In the genomic region with DNA sequence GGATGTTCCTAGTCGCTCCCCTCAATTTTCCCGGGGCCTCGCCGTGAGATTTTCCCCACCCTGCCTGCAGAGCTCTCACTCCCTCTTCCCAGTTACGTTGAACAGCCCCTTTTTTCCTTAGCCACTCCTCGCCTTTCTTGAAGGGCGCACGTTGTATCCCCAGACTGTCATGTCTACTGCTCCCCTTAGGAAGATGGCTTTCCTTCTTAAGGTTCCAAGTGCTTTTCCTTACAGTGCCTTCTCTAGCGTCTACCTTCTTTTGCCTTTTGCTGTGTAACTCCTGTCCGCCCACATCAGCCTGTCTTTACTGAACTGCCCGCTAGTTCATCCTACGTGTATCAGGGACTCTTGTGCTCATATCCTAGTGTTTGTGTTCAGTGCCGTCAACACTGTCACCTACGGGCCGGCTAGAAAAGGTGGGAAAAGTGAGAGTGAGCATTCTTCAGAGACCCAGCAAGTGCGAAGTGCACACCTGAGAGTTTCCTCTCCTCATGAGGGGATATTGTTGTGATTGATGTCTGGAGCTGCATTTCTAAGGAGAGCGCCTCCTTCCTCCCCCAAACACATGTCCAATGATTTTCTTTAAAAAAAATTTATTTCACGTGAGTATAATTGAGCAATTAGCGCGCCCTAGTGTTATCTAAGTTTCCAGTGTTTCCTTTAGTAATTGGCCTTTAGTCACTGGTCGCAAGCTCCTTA, we compare ENCODE assay signal across 8 cellular contexts. TPM values are rescaled to one million over a fixed set of nuclear protein-coding genes. Genes with fewer than 3 reads are reported as not detected.
DNase-seq lines count a peak whose midpoint lies in the region; ATAC-seq, FAIRE-seq and TF ChIP-seq lines count a peak whose summit lies in the region.

No MANE protein-coding gene starts in this region.

- POLR2A ChIA-PET in K562 (lab: Yijun Ruan, JAX): interaction anchor here (0.6 to 4.0 kb wide), 13 partner anchors 8 to 533 kb away, joined by 3 to 21 read pairs (median 4); a partner anchor contains a TSS

- TF ChIP-seq POLR2A in K562 (conservative IDR thresholded peaks at IDR 0.05): no peak

- CTCF ChIA-PET in K562 (lab: Yijun Ruan, JAX; ENCODE audit: low intra/inter-chr PET ratio): interaction anchor here (1.2 kb wide), 1 partner anchor 166 kb away, joined by 3 read pairs; a partner anchor contains a TSS

- H4K20me1 ChIP-seq in K562 (replicated peaks; ENCODE audit: control insufficient read depth, insufficient read depth, low read length): no peaks in the 10 kb centered on the region

- peak; percentile 36 to 49 (median 49); a peak in 5 of 6 replicates for TF ChIP-seq CTCF in K562 (IDR thresholded peaks at IDR 0.05 in 2 of 3, conservative IDR thresholded peaks at IDR 0.05 in 1 of 3; ENCODE audit: insufficient read depth in 2 of 3, low read depth in 1 of 3, low read length in 3 of 3)

- H3K9me1 ChIP-seq in K562 (ENCODE audit: control insufficient read depth, insufficient read depth, low read length): no peaks in the 10 kb centered on the region

- intact Hi-C loops in K562 (cut with micrococcal nuclease): loop anchor here (1.0 to 5.0 kb wide), 4 partner anchors 19 to 166 kb away; a partner anchor contains a TSS

- H3K27ac ChIP-seq in SJCRH30 (peak overlapping the region; percentile 48), K562 (ENCODE audit: extremely low read depth, low read depth, low read length) (peak overlapping the region; percentile 71)

- H3K4me3 ChIP-seq in SJCRH30 (peak overlapping the region; percentile 73), K562 (peak overlapping the region; percentile 71), iPS-15b (ENCODE audit: low read depth, low read length) (peak overlapping the region; percentile 94), skeletal muscle satellite cell (ENCODE audit: low read length) (peak overlapping the region; percentile 82)

- ATAC-seq in K562 (peak; percentile 80), GM18502 (IDR thresholded peaks at IDR 0.05; ENCODE audit: poor library complexity, unreplicated experiment) (no peak), GM18858 (IDR thresholded peaks at IDR 0.05; ENCODE audit: unreplicated experiment) (no peak)

- no peaks in the 10 kb centered on the region for H3K27me3 ChIP-seq in SJCRH30
- no peaks in the 10 kb centered on the region for H3K27me3 ChIP-seq in K562 (ENCODE audit: control insufficient read depth in 2 of 2, insufficient read depth in 2 of 2, low read length in 2 of 2)
- H3K27me3 ChIP-seq in iPS-15b (ENCODE audit: control insufficient read depth, insufficient read depth, low read length): no peaks in the 10 kb centered on the region
- no peaks in the 10 kb centered on the region for H3K27me3 ChIP-seq in skeletal muscle satellite cell (ENCODE audit: control insufficient read depth, insufficient read depth, low read length)

- in situ Hi-C loops in K562 (cut with MboI): no loop called here

- TSS peak; percentile 41 for BruUV-seq in K562 (replicated peaks; lab: Mats Ljungman, UMichigan)

- H3K79me2 ChIP-seq in K562 (ENCODE audit: control insufficient read depth, insufficient read depth, low read length): peaks cover 32% of the 10 kb centered on the region

- TF ChIP-seq EP300 in K562 (IDR thresholded peaks at IDR 0.05; ENCODE audit: low read length): no peak

- no peaks in the 10 kb centered on the region for H3K4me1 ChIP-seq in ES-I3 (ENCODE audit: insufficient read depth, low read length)
- no peaks in the 10 kb centered on the region for H3K4me1 ChIP-seq in SJCRH30
- H3K4me1 ChIP-seq in K562 (replicated peaks in 1 of 2; ENCODE audit: control insufficient read depth in 2 of 2, insufficient read depth in 2 of 2, low read length in 2 of 2): peaks cover 13 to 15% of the 10 kb centered on the region in 2 experiments
- H3K4me1 ChIP-seq in iPS-15b (ENCODE audit: control insufficient read depth, insufficient read depth, low read length): no peaks in the 10 kb centered on the region
- H3K4me1 ChIP-seq in skeletal muscle satellite cell (ENCODE audit: control insufficient read depth, insufficient read depth, low read length): peaks cover 13% of the 10 kb centered on the region

- H3K36me3 ChIP-seq in ES-I3 (ENCODE audit: insufficient read depth, low read length): no peaks in the 10 kb centered on the region
- H3K36me3 ChIP-seq in SJCRH30: peaks cover 12% of the 10 kb centered on the region
- peaks cover 25% of the 10 kb centered on the region; the same call in 2 of the 3 replicates for H3K36me3 ChIP-seq in K562 (ENCODE audit: control insufficient read depth, insufficient read depth, low read length)
- no peaks in the 10 kb centered on the region for H3K36me3 ChIP-seq in iPS-15b (ENCODE audit: control insufficient read depth, insufficient read depth, low read length)
- H3K36me3 ChIP-seq in skeletal muscle satellite cell (ENCODE audit: insufficient read depth, low read length): peaks cover 14% of the 10 kb centered on the region

- H3K9ac ChIP-seq in ES-I3 (ENCODE audit: low read depth, low read length) (peak overlapping the region; percentile 68), K562 (ENCODE audit: insufficient read depth in 1 of 2, low read depth in 2 of 2, low read length in 2 of 2) (peak overlapping the region; percentile 82 to 93; a peak in 3 of 4 replicates), iPS-15b (ENCODE audit: low read depth, low read length) (peak overlapping the region; percentile 87), skeletal muscle satellite cell (ENCODE audit: low read depth, low read length) (peak overlapping the region; percentile 95)

- H3K4me2 ChIP-seq in K562 (ENCODE audit: insufficient read depth, low read length) (peak overlapping the region; percentile 96), skeletal muscle satellite cell (ENCODE audit: low read length) (peak overlapping the region; percentile 86)

- no peaks in the 10 kb centered on the region for H3K9me3 ChIP-seq in ES-I3 (ENCODE audit: control insufficient read depth, insufficient read depth, low read length)
- H3K9me3 ChIP-seq in SJCRH30 (replicated peaks): no peaks in the 10 kb centered on the region
- no peaks in the 10 kb centered on the region for H3K9me3 ChIP-seq in K562 (replicated peaks; ENCODE audit: control insufficient read depth, insufficient read depth, low read depth, low read length)
- H3K9me3 ChIP-seq in iPS-15b (ENCODE audit: control insufficient read depth, insufficient read depth, low read length): no peaks in the 10 kb centered on the region
- H3K9me3 ChIP-seq in skeletal muscle satellite cell (replicated peaks; ENCODE audit: low read length): no peaks in the 10 kb centered on the region

- H2AFZ ChIP-seq in K562 (ENCODE audit: low read depth, low read length): peak overlapping the region; percentile 91

- DNase-seq in HuH-7 (ENCODE audit: low spot score) (peak; percentile 63), SJCRH30 (peak; percentile 27 to 52), K562 (ENCODE audit: extremely low read depth in 1 of 4, low spot score in 3 of 4) (peak; percentile 40 to 71 (median 52))

- under 1% methylated on average over 21 of the region's 21 CpGs for WGBS in K562 (ENCODE audit: insufficient coverage, low coverage, missing lambda C conversion rate)

- FAIRE-seq in K562 (lab: Jason Lieb, UNC): peak; percentile 85

- peak in 1 of 2 experiments; percentile 19; a peak in 1 of 4 replicates for TF ChIP-seq RAD21 in K562 (CRISPR knock-in tag; conservative IDR thresholded peaks at IDR 0.05 in 1 of 2, IDR thresholded peaks at IDR 0.05 in 1 of 2)

TF ChIP-seq in K562, 482 proteins besides CTCF, POLR2A, EP300 and RAD21 (continues in another document):
- no peak for TF ChIP-seq PURB (CRISPR knock-in tag; IDR thresholded peaks at IDR 0.05; ENCODE audit: low read depth)

RNA-seq across cellular contexts. Expression of a gene that starts 0.8 kb away (rescaled TPM):
- total RNA-seq in SJCRH30 (2014; rRNA removed; shearing (Covaris generic)): 27.5 and 31.4 TPM in 2 replicates
- total RNA-seq in K562 (2011; cell fraction: chromatin; rRNA removed; ENCODE audit: low replicate concordance): 7.6 and 10.7 TPM in 2 replicates
- 8.4 and 9.3 TPM in 2 replicates for total RNA-seq in K562 (2011; cell fraction: nucleolus; rRNA removed)
- 11.9 and 14.4 TPM in 2 replicates for total RNA-seq in K562 (2011; cell fraction: nucleoplasm; rRNA removed)
- 18.9 and 19.3 TPM in 2 replicates for total RNA-seq in K562 (2014; rRNA removed)
- total RNA-seq in K562 (2014; rRNA removed; fragmentation: Illumina TruSeq; extraction: Trizol): 22.0 and 26.7 TPM in 2 replicates
- 13.0 and 13.6 TPM in 2 replicates for total RNA-seq in K562 (2015; rRNA removed; fragmentation: Illumina TruSeq; extraction: Trizol)
- total RNA-seq in K562 (2021): 19.7 and 20.1 TPM in 2 replicates
- 11.3 and 12.8 TPM in 2 replicates for polyA plus RNA-seq in K562 (2011; rRNA removed)
- 4.3 and 7.9 TPM in 2 replicates for polyA plus RNA-seq in K562 (2011; cell fraction: cytosol; rRNA removed)
- polyA plus RNA-seq in K562 (2011; cell fraction: nucleus; rRNA removed): 4.9 and 5.3 TPM in 2 replicates
- polyA plus RNA-seq in K562 (2012): 18.9 and 32.6 TPM in 2 replicates
- polyA plus RNA-seq in K562 (2014; fragmentation: Illumina TruSeq; extraction: Trizol): 13.7 and 18.0 TPM in 2 replicates
- 10 to 100 TPM; 16.3 to 17.3 TPM for polyA plus RNA-seq in K562 (2014; fragmentation: Nextera tagmentation; extraction: Ambion mirVana)
- 11.0 and 15.3 TPM in 2 replicates for polyA plus RNA-seq in K562 (2014; rRNA removed)
- polyA minus RNA-seq in K562 (2011; rRNA and poly(A)+ RNA removed): 5.2 and 5.3 TPM in 2 replicates
- polyA minus RNA-seq in K562 (2011; cell fraction: cytosol; rRNA and poly(A)+ RNA removed): 2.8 and 5.6 TPM in 2 replicates
- polyA minus RNA-seq in K562 (2011; cell fraction: nucleus; rRNA and poly(A)+ RNA removed): 2.3 and 3.9 TPM in 2 replicates
- 26.2 and 27.9 TPM in 2 replicates for total RNA-seq in skeletal muscle satellite cell (2012; rRNA removed)

RNA-seq across cellular contexts. Expression of a gene that starts 19.5 kb away (rescaled TPM):
- 84.0 and 102 TPM in 2 replicates for total RNA-seq in SJCRH30 (2014; rRNA removed; shearing (Covaris generic))
- 152 and 418 TPM in 2 replicates for total RNA-seq in K562 (2011; cell fraction: chromatin; rRNA removed; ENCODE audit: low replicate concordance)
- 90.4 and 102 TPM in 2 replicates for total RNA-seq in K562 (2011; cell fraction: nucleolus; rRNA removed)
- 137 TPM in 2 replicates for total RNA-seq in K562 (2011; cell fraction: nucleoplasm; rRNA removed)
- total RNA-seq in K562 (2014; rRNA removed) (48.9 and 49.0 TPM in 2 replicates), K562 (2014; rRNA removed; fragmentation: Illumina TruSeq; extraction: Trizol) (84.9 and 102 TPM in 2 replicates), K562 (2015; rRNA removed; fragmentation: Illumina TruSeq; extraction: Trizol) (95.9 and 99.0 TPM in 2 replicates), K562 (2021) (70.6 and 74.6 TPM in 2 replicates)
- polyA plus RNA-seq in K562 (2011; rRNA removed) (49.2 and 76.4 TPM in 2 replicates), K562 (2014; fragmentation: Illumina TruSeq; extraction: Trizol) (83.4 and 87.6 TPM in 2 replicates), K562 (2014; fragmentation: Nextera tagmentation; extraction: Ambion mirVana) (10 to 100 TPM; 26.2 to 32.3 TPM), K562 (2014; rRNA removed) (61.6 and 77.6 TPM in 2 replicates)
- 13.4 and 17.2 TPM in 2 replicates for polyA plus RNA-seq in K562 (2011; cell fraction: cytosol; rRNA removed)
- 47.3 and 53.9 TPM in 2 replicates for polyA plus RNA-seq in K562 (2011; cell fraction: nucleus; rRNA removed)
- 36.5 and 64.5 TPM in 2 replicates for polyA plus RNA-seq in K562 (2012)
- 112 and 129 TPM in 2 replicates for polyA minus RNA-seq in K562 (2011; rRNA and poly(A)+ RNA removed)
- 41.5 and 63.3 TPM in 2 replicates for polyA minus RNA-seq in K562 (2011; cell fraction: cytosol; rRNA and poly(A)+ RNA removed)
- polyA minus RNA-seq in K562 (2011; cell fraction: nucleus; rRNA and poly(A)+ RNA removed): 50.8 and 67.5 TPM in 2 replicates
- total RNA-seq in skeletal muscle satellite cell (2012; rRNA removed): 15.9 and 17.5 TPM in 2 replicates
